ENCODE assay signal across 20 cellular contexts in the genomic region with DNA sequence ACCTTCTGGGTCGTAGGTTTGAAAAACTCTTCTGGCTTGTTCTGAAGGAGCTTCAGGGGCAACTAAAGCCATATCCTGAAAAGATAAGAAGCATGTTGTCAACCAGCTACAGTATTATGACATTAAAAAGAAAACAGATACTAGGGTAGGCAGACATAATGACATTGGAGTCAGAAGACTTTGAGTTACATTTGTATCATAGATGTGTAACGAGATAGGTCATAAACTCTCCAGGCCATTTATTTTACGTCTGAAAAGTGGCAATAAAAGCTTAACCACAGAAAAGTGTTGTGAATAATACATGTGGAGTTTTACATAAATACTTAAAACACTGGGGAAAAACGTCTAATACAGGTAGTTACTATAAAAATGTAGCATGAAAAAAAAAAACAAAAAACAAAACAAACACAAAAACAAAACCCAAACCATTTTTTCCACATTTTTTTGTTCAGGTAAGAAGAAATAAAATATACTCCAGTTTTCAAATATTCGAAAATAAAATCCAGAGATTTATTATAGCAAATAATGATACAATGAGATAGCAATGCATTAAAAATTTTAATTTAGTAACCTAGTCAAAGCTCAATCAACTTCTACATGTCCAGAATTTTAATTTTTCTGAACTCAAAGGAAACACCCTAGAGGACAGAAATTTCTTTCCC.
"Had no signal": no experiment of that assay in that cellular context is flagged by ENCODE, and none has a peak within 500 bp of the region (broad histone marks: within the 10 kb centered on the region; RNA-seq: fewer than 3 reads in every experiment).

No MANE protein-coding gene starts in this region.

- H3K4me1 ChIP-seq: parathyroid adenoma had no signal

- FAIRE-seq: urothelium cell line had no signal

- H3K27ac ChIP-seq: heart right ventricle, parathyroid adenoma, thoracic aorta had no signal

- DNase-seq: activated CD4-positive, alpha-beta memory T cell treated with anti-CD3 and anti-CD28 coated beads, Interleukin-2, amount 10 ng/mL, durations not matched to agents 7 days and 5 days; activated CD4-positive, alpha-beta T cell treated with anti-CD3 and anti-CD28 coated beads for 4 hours; activated gamma-delta T cell treated with Interleukin-2 at 50 U/mL for 16 hours; activated T-cell treated with anti-CD3 and anti-CD28 coated beads, Interleukin-2, amount 50 U/mL, for 24 hours; cerebellar nuclear complex; effector memory CD4-positive, alpha-beta T cell; heart right ventricle; naive B cell; stimulated activated CD4-positive, alpha-beta T cell treated with anti-CD3 and anti-CD28 coated beads, Interleukin-12 subunit alpha, Interleukin-12 subunit beta, amount 100 ng/mL, for 4 hours; stimulated activated CD4-positive, alpha-beta T cell treated with anti-CD3 and anti-CD28 coated beads, Interleukin-2, amount 100 ng/mL, for 24 hours had no signal

- H3K36me3 Mint-ChIP-seq: WTC11 had no signal

- H3K4me3 ChIP-seq: gastroesophageal sphincter, heart right ventricle, thoracic aorta had no signal

- ATAC-seq: gastroesophageal sphincter, heart right ventricle, left lobe of liver, WTC11 had no signal

- H3K4me3 Mint-ChIP-seq: activated CD4-positive, alpha-beta memory T cell treated with anti-CD3 and anti-CD28 coated beads, Interleukin-2, amount 10 ng/mL, durations not matched to agents 7 days and 5 days; activated naive CD8-positive, alpha-beta T cell; activated T-cell treated with anti-CD3 and anti-CD28 coated beads, Interleukin-2, amount 50 U/mL, for 24 hours; brain; dendritic cell treated with granulocyte-macrophage colony-stimulating factor and Interleukin-4, amounts not matched to agents 40 ng/mL and 50 ng/mL, for 4 days; naive B cell; T-helper 1 cell treated with Interleukin-12 subunit alpha and Interleukin-12 subunit beta and Interleukin-4 antibody, amounts not matched to agents 30 μg/mL and 1 μg/mL, for 36 hours; WTC11 had no signal

- H3K27me3 Mint-ChIP-seq: activated CD4-positive, alpha-beta memory T cell treated with anti-CD3 and anti-CD28 coated beads, Interleukin-2, amount 10 ng/mL, durations not matched to agents 7 days and 5 days; activated naive CD8-positive, alpha-beta T cell; activated T-cell treated with anti-CD3 and anti-CD28 coated beads, Interleukin-2, amount 50 U/mL, for 24 hours; brain; dendritic cell treated with granulocyte-macrophage colony-stimulating factor and Interleukin-4, amounts not matched to agents 40 ng/mL and 50 ng/mL, for 4 days; naive B cell had no signal

- H3K4me1 Mint-ChIP-seq: WTC11 had no signal

- H3K9me3 Mint-ChIP-seq: activated T-cell treated with anti-CD3 and anti-CD28 coated beads, Interleukin-2, amount 50 U/mL, for 24 hours; T-helper 1 cell treated with Interleukin-12 subunit alpha and Interleukin-12 subunit beta and Interleukin-4 antibody, amounts not matched to agents 30 μg/mL and 1 μg/mL, for 36 hours; WTC11 had no signal

- H3K27ac Mint-ChIP-seq: activated naive CD8-positive, alpha-beta T cell; brain; dendritic cell treated with granulocyte-macrophage colony-stimulating factor and Interleukin-4, amounts not matched to agents 40 ng/mL and 50 ng/mL, for 4 days; naive B cell; T-helper 1 cell treated with Interleukin-12 subunit alpha and Interleukin-12 subunit beta and Interleukin-4 antibody, amounts not matched to agents 30 μg/mL and 1 μg/mL, for 36 hours; WTC11 had no signal
